In genomic region chr13:34608326-34608725, GRCh38 we compare ENCODE assay signal across 21 cellular contexts.
"Had no signal": no experiment of that assay in that cellular context is flagged by ENCODE, and none has a peak within 500 bp of the region (broad histone marks: within the 10 kb centered on the region; RNA-seq: fewer than 3 reads in every experiment).

No MANE protein-coding gene starts in this region.

- H3K27me3 ChIP-seq: ovary, sigmoid colon, spleen, suprapubic skin, tibial artery, upper lobe of right lung had no signal

- H3K36me3 ChIP-seq: left ventricle myocardium inferior, ovary, sigmoid colon, spleen, suprapubic skin, thoracic aorta, tibial artery, upper lobe of right lung had no signal

- H3K27ac ChIP-seq: left ventricle myocardium inferior, ovary, sigmoid colon, spleen, suprapubic skin, thoracic aorta, tibial artery, upper lobe of right lung had no signal

- DNase-seq: islet precursor cell; left ventricle myocardium inferior; mesendoderm; naive B cell; natural killer cell; nephron progenitor cell; ovary; retina; right cardiac atrium; sigmoid colon; small intestine; spleen; stimulated activated CD4-positive, alpha-beta T cell treated with anti-CD3 and anti-CD28 coated beads, Interleukin-4, amount 100 ng/mL, for 24 hours; stimulated activated naive CD4-positive, alpha-beta T cell; tibial artery; trophoblast cell; upper lobe of right lung had no signal

- H3K9me3 ChIP-seq: left ventricle myocardium inferior, ovary, suprapubic skin, thoracic aorta, tibial artery, upper lobe of right lung had no signal

- H3K4me3 ChIP-seq: left ventricle myocardium inferior, lung, ovary, sigmoid colon, spleen, suprapubic skin, thoracic aorta, tibial artery, upper lobe of right lung had no signal

- ATAC-seq: natural killer cell; right cardiac atrium; stimulated activated effector memory CD8-positive, alpha-beta T cell treated with anti-CD3 and anti-CD28 coated beads, Interleukin-12 subunit alpha, Interleukin-12 subunit beta, amount 100 ng/mL, for 72 hours; upper lobe of right lung had no signal
